ENCODE assay signal across 3 cellular contexts in the genomic region with DNA sequence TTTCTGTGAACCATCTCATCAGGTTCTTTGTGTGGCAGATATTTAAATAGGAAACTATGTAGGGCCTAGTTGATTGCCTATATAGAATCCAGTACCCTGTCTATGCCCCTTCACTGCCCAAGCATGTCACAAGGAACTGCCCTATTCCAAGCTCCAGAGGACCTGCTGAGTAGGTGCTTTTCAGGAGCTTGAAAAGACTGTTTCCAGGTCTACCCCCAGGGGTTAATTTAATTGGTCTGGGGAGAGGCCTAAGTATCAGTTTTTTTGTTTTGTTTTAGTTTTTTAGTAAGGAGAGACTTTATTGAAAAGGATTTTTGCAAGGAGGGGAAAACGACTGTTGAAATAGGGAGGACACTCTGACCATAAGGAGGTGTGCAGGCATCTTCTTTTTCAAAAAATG.
TF ChIP-seq lines count a peak whose summit lies in the region.

No MANE protein-coding gene starts in this region.

TF ChIP-seq in GM23338, 12 proteins besides CTCF, POLR2A, EP300 and RAD21 (continues in another document):
- TF ChIP-seq NANOG (IDR thresholded peaks at IDR 0.05; ENCODE audit: borderline replicate concordance) (no peak), ZNF331 (CRISPR knock-in tag; IDR thresholded peaks at IDR 0.05; ENCODE audit: low read depth) (no peak), EZH2phosphoT487 (IDR thresholded peaks at IDR 0.05; ENCODE audit: unreplicated experiment) (no peak), STAT1 (IDR thresholded peaks at IDR 0.05; ENCODE audit: unreplicated experiment) (no peak)
- TF ChIP-seq, protein P1, sequence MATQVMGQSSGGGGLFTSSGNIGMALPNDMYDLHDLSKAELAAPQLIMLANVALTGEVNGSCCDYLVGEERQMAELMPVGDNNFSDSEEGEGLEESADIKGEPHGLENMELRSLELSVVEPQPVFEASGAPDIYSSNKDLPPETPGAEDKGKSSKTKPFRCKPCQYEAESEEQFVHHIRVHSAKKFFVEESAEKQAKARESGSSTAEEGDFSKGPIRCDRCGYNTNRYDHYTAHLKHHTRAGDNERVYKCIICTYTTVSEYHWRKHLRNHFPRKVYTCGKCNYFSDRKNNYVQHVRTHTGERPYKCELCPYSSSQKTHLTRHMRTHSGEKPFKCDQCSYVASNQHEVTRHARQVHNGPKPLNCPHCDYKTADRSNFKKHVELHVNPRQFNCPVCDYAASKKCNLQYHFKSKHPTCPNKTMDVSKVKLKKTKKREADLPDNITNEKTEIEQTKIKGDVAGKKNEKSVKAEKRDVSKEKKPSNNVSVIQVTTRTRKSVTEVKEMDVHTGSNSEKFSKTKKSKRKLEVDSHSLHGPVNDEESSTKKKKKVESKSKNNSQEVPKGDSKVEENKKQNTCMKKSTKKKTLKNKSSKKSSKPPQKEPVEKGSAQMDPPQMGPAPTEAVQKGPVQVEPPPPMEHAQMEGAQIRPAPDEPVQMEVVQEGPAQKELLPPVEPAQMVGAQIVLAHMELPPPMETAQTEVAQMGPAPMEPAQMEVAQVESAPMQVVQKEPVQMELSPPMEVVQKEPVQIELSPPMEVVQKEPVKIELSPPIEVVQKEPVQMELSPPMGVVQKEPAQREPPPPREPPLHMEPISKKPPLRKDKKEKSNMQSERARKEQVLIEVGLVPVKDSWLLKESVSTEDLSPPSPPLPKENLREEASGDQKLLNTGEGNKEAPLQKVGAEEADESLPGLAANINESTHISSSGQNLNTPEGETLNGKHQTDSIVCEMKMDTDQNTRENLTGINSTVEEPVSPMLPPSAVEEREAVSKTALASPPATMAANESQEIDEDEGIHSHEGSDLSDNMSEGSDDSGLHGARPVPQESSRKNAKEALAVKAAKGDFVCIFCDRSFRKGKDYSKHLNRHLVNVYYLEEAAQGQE (IDR thresholded peaks at IDR 0.05; ENCODE audit: unreplicated experiment) = no peak

TF ChIP-seq in HEK293, 187 proteins besides CTCF, POLR2A, EP300 and RAD21:
- no peak for TF ChIP-seq KLF10 (tag by site-specific recombination; IDR thresholded peaks at IDR 0.05)
- TF ChIP-seq, protein P2, sequence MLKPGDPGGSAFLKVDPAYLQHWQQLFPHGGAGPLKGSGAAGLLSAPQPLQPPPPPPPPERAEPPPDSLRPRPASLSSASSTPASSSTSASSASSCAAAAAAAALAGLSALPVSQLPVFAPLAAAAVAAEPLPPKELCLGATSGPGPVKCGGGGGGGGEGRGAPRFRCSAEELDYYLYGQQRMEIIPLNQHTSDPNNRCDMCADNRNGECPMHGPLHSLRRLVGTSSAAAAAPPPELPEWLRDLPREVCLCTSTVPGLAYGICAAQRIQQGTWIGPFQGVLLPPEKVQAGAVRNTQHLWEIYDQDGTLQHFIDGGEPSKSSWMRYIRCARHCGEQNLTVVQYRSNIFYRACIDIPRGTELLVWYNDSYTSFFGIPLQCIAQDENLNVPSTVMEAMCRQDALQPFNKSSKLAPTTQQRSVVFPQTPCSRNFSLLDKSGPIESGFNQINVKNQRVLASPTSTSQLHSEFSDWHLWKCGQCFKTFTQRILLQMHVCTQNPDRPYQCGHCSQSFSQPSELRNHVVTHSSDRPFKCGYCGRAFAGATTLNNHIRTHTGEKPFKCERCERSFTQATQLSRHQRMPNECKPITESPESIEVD (tag by site-specific recombination; IDR thresholded peaks at IDR 0.05) = 0 out of 2 replicates have a peak, but pooled peaks have one; percentile 7
- no peak for TF ChIP-seq ZXDB (tag by site-specific recombination; IDR thresholded peaks at IDR 0.05)
- TF ChIP-seq ZNF785 (tag by site-specific recombination; IDR thresholded peaks at IDR 0.05) = no peak
- TF ChIP-seq ZSCAN23 (tag by site-specific recombination; IDR thresholded peaks at IDR 0.05) = no peak
- TF ChIP-seq, protein P3, sequence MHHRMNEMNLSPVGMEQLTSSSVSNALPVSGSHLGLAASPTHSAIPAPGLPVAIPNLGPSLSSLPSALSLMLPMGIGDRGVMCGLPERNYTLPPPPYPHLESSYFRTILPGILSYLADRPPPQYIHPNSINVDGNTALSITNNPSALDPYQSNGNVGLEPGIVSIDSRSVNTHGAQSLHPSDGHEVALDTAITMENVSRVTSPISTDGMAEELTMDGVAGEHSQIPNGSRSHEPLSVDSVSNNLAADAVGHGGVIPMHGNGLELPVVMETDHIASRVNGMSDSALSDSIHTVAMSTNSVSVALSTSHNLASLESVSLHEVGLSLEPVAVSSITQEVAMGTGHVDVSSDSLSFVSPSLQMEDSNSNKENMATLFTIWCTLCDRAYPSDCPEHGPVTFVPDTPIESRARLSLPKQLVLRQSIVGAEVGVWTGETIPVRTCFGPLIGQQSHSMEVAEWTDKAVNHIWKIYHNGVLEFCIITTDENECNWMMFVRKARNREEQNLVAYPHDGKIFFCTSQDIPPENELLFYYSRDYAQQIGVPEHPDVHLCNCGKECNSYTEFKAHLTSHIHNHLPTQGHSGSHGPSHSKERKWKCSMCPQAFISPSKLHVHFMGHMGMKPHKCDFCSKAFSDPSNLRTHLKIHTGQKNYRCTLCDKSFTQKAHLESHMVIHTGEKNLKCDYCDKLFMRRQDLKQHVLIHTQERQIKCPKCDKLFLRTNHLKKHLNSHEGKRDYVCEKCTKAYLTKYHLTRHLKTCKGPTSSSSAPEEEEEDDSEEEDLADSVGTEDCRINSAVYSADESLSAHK (tag by site-specific recombination; IDR thresholded peaks at IDR 0.05) = peak; percentile 53; the same call in 1 of the 2 replicates
- no peak for TF ChIP-seq GLIS2 (tag by site-specific recombination; IDR thresholded peaks at IDR 0.05)
TF ChIP-seq in HEK293: peak in this region for 2.

TF ChIP-seq in K562, 482 proteins besides CTCF, POLR2A, EP300 and RAD21:
- TF ChIP-seq, protein P4, sequence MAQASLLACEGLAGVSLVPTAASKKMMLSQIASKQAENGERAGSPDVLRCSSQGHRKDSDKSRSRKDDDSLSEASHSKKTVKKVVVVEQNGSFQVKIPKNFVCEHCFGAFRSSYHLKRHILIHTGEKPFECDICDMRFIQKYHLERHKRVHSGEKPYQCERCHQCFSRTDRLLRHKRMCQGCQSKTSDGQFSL (CRISPR knock-in tag; IDR thresholded peaks at IDR 0.05) = no peak
- TF ChIP-seq, protein P4 (tag; IDR thresholded peaks at IDR 0.05) = no peak
